ENCODE assay signal across 19 cellular contexts in genomic region chrX:79623098-79623762, GRCh38.
A peak's percentile ranks its signal among the peaks of the same experiment; 100 is the strongest.
DNase-seq lines count a peak whose midpoint lies in the region; ATAC-seq and TF ChIP-seq lines count a peak whose summit lies in the region.
"Had no signal": no experiment of that assay in that cellular context is flagged by ENCODE, and none has a peak within 500 bp of the region (broad histone marks: within the 10 kb centered on the region; RNA-seq: fewer than 3 reads in every experiment).

No MANE protein-coding gene starts in this region.

- DNase-seq in mucosa of descending colon (peak in 1 of 3 donors; percentile 12), gastrocnemius medialis (no peak), right lobe of liver (no peak), coronary artery (ENCODE audit: low spot score) (no peak)
- DNase-seq: CD4-positive, CD25-positive, alpha-beta regulatory T cell; DMS79 treated with DMSO at 0.1 percent for 48 hours; GM23248; H9; HFFc6; NCI-H1105 treated with DMSO at 0.1 percent for 48 hours; NCI-H2029 treated with DMSO at 0.1 percent for 48 hours; NCI-H2171 treated with DMSO at 0.1 percent for 48 hours; NCI-H446 treated with DMSO at 0.1 percent for 48 hours; NCI-H526 treated with DMSO at 0.1 percent for 48 hours; PC-3; Right ventricle myocardium superior had no signal

- H3K9me3 ChIP-seq in mucosa of descending colon (no peaks in the 10 kb centered on the region), gastrocnemius medialis (no peaks in the 10 kb centered on the region), right lobe of liver (no peaks in the 10 kb centered on the region)

- H3K4me1 ChIP-seq in mucosa of descending colon (ENCODE audit: low read depth) = no peaks in the 10 kb centered on the region
- no peaks in the 10 kb centered on the region for H3K4me1 ChIP-seq in gastrocnemius medialis
- no peaks in the 10 kb centered on the region for H3K4me1 ChIP-seq in right lobe of liver

- WGBS in right lobe of liver (ENCODE audit: insufficient coverage, low coverage, low lambda C conversion rate, missing lambda C conversion rate) = 47% methylated on average over 3 of the region's 3 CpGs

- H3K36me3 ChIP-seq in mucosa of descending colon (ENCODE audit: low read depth) = no peaks in the 10 kb centered on the region
- H3K36me3 ChIP-seq in gastrocnemius medialis = no peaks in the 10 kb centered on the region
- no peaks in the 10 kb centered on the region for H3K36me3 ChIP-seq in right lobe of liver

- TF ChIP-seq POLR2A in gastrocnemius medialis (IDR thresholded peaks at IDR 0.05) = no peak
- TF ChIP-seq POLR2A in right lobe of liver (IDR thresholded peaks at IDR 0.05) = no peak

- TF ChIP-seq CTCF in mucosa of descending colon (IDR thresholded peaks at IDR 0.05) (no peak), gastrocnemius medialis (IDR thresholded peaks at IDR 0.05 in 4 of 5, conservative IDR thresholded peaks at IDR 0.05 in 1 of 5) (no peak), right lobe of liver (IDR thresholded peaks at IDR 0.05) (no peak), coronary artery (IDR thresholded peaks at IDR 0.05) (no peak)

- no peak overlapping the region for H3K4me3 ChIP-seq in mucosa of descending colon
- H3K4me3 ChIP-seq in gastrocnemius medialis = no peak overlapping the region
- no peak overlapping the region for H3K4me3 ChIP-seq in right lobe of liver
- no peak overlapping the region for H3K4me3 ChIP-seq in coronary artery
- H3K4me3 ChIP-seq: GM23248 had no signal

- H3K27ac ChIP-seq in gastrocnemius medialis (no peak overlapping the region), right lobe of liver (no peak overlapping the region), coronary artery (no peak overlapping the region)
- H3K27ac ChIP-seq: GM23248 had no signal

- peak; percentile 69 for ATAC-seq in GM18867 (IDR thresholded peaks at IDR 0.05; ENCODE audit: unreplicated experiment)
- peak; percentile 69 for ATAC-seq in GM19351 (IDR thresholded peaks at IDR 0.05; ENCODE audit: unreplicated experiment)
- peak; percentile 43 for ATAC-seq in HG02798 (IDR thresholded peaks at IDR 0.05; ENCODE audit: poor library complexity, unreplicated experiment)
- peak; percentile 85 for ATAC-seq in mucosa of descending colon
- no peak for ATAC-seq in gastrocnemius medialis
- no peak for ATAC-seq in right lobe of liver
- ATAC-seq: PC-3 had no signal

- intact Hi-C loops in mucosa of descending colon (cut with DNase I, micrococcal nuclease) (no loop called here), gastrocnemius medialis (cut with DNase I; ENCODE audit: low total_unique reads) (no loop called here), right lobe of liver (cut with DNase I) (no loop called here)

- H3K27me3 ChIP-seq in gastrocnemius medialis (no peaks in the 10 kb centered on the region), right lobe of liver (peaks cover 0 to 4% of the 10 kb centered on the region in 2 donors)

- in situ Hi-C loops in gastrocnemius medialis (cut with MboI; ENCODE audit: low sequenced_read_pairs in 4 of 4) = no loop called here

Comparison
In these comparisons a context has a peak if more than half of its experiments do, and no peak if none do; other contexts are left out.
1. ATAC-seq: peak in GM18867 (single experiment), GM19351 (single experiment), HG02798 (single experiment) and mucosa of descending colon (single experiment); none in gastrocnemius medialis (0 of 2) and right lobe of liver (0 of 4).